Comparison of ENCODE assay signal across 9 cellular contexts in genomic region chr2:201261471-201261870, GRCh38. TPM values are rescaled to one million over a fixed set of nuclear protein-coding genes. Genes with fewer than 3 reads are reported as not detected.
DNase-seq lines count a peak whose midpoint lies in the region; ATAC-seq and TF ChIP-seq lines count a peak whose summit lies in the region.
"Had no signal": no experiment of that assay in that cellular context is flagged by ENCODE, and none has a peak within 500 bp of the region (broad histone marks: within the 10 kb centered on the region; RNA-seq: fewer than 3 reads in every experiment).

No MANE protein-coding gene starts in this region.

- peaks cover 31% of the 10 kb centered on the region for H4K20me1 ChIP-seq in BLaER1

- H3K4me3 Mint-ChIP-seq in naive thymus-derived CD8-positive, alpha-beta T cell = peak overlapping the region; percentile 89 to 100 (median 98)

- peaks cover 42 to 86% (median 83%) of the 10 kb centered on the region in 4 donors for H3K4me1 Mint-ChIP-seq in naive thymus-derived CD8-positive, alpha-beta T cell

- 78 to 90% methylated on average over 9 of the region's 9 CpGs for WGBS in testis, 2 donors

- DNase-seq in Peyer's patch = peak; percentile 54 to 75 (median 65)
- DNase-seq in activated gamma-delta T cell (lab: John Stamatoyannopoulos, UW) = peak; percentile 26
- peak; percentile 23 to 81 (median 48) for DNase-seq in naive thymus-derived CD8-positive, alpha-beta T cell
- DNase-seq in kidney glomerular epithelial cell (lab: John Stamatoyannopoulos, UW) = no peak
- DNase-seq in testis = no peak
- DNase-seq in foreskin keratinocyte = no peak
- DNase-seq: SW 1271 had no signal

- no peaks in the 10 kb centered on the region for H3K9me3 ChIP-seq in BLaER1
- H3K9me3 ChIP-seq in Peyer's patch = no peaks in the 10 kb centered on the region
- no peaks in the 10 kb centered on the region for H3K9me3 ChIP-seq in testis

- H3K9me3 Mint-ChIP-seq in naive thymus-derived CD8-positive, alpha-beta T cell = no peaks in the 10 kb centered on the region

- peak overlapping the region; percentile 67 for H3K9ac ChIP-seq in BLaER1

- H3K27ac Mint-ChIP-seq in naive thymus-derived CD8-positive, alpha-beta T cell = peak overlapping the region; percentile 96 to 100 (median 99)

- peaks cover 10% of the 10 kb centered on the region for H3K36me3 ChIP-seq in BLaER1
- no peaks in the 10 kb centered on the region for H3K36me3 ChIP-seq in Peyer's patch
- H3K36me3 ChIP-seq in testis (ENCODE audit: low read depth, missing control alignments) = no peaks in the 10 kb centered on the region

- TF ChIP-seq CTCF in Peyer's patch (IDR thresholded peaks at IDR 0.05) = no peak
- TF ChIP-seq CTCF in testis (IDR thresholded peaks at IDR 0.05) = no peak
- TF ChIP-seq CTCF in foreskin keratinocyte (conservative IDR thresholded peaks at IDR 0.05) = no peak

- H3K27me3 Mint-ChIP-seq in naive thymus-derived CD8-positive, alpha-beta T cell = peaks cover 0 to 1% (median 0%) of the 10 kb centered on the region in 5 donors

- H3K27me3 ChIP-seq in BLaER1 (no peaks in the 10 kb centered on the region), Peyer's patch (no peaks in the 10 kb centered on the region), testis (no peaks in the 10 kb centered on the region), foreskin keratinocyte (no peaks in the 10 kb centered on the region)

- H3K4me1 ChIP-seq in BLaER1 (peaks cover 90% of the 10 kb centered on the region), Peyer's patch (peaks cover 0 to 31% (median 10%) of the 10 kb centered on the region in 4 donors), testis (peaks cover 5% of the 10 kb centered on the region), foreskin keratinocyte (peaks cover 14% of the 10 kb centered on the region)

- H3K4me3 ChIP-seq in BLaER1 (peak overlapping the region; percentile 60), Peyer's patch (peak overlapping the region; percentile 33 to 51 (median 40)), testis (no peak overlapping the region)

- peak overlapping the region; percentile 95 for H3K4me2 ChIP-seq in BLaER1

- H3K27ac ChIP-seq in BLaER1 (peak overlapping the region; percentile 37; the same call in 1 of the 2 replicates), Peyer's patch (peak overlapping the region in 3 of 4 donors; percentile 85 to 96 (median 88)), testis (no peak overlapping the region), foreskin keratinocyte (no peak overlapping the region)

- POLR2A ChIA-PET in naive thymus-derived CD8-positive, alpha-beta T cell (lab: Charles Lee) = interaction anchor here (0.6 to 5.8 kb wide), 17 partner anchors 8 to 519 kb away, joined by 3 to 72 read pairs (median 6); partner anchors contain the start of genes ALS2, CLK1, STRADB and TRAK2

- intact Hi-C loops in testis (cut with DNase I; ENCODE audit: low total_unique reads) = no loop called here

- peaks cover 6 to 8% (median 6%) of the 10 kb centered on the region in 3 donors for H3K36me3 Mint-ChIP-seq in naive thymus-derived CD8-positive, alpha-beta T cell

- no peak for TF ChIP-seq POLR2A in Peyer's patch (IDR thresholded peaks at IDR 0.05)
- no peak for TF ChIP-seq POLR2A in testis (IDR thresholded peaks at IDR 0.05)

- peak in 1 of 2 donors; percentile 8 for ATAC-seq in naive thymus-derived CD8-positive, alpha-beta T cell
- ATAC-seq in GM21576 (IDR thresholded peaks at IDR 0.05; ENCODE audit: unreplicated experiment) (no peak), foreskin keratinocyte (no peak)

RNA-seq across cellular contexts. Expression of gene CASP8, which starts 1.1 kb away (rescaled TPM):
- 100 to 1,000 TPM in 1 of 4 donors, 10 to 100 TPM in 3; 32.0 to 262 (median 42.8) TPM for total RNA-seq in Peyer's patch
- total RNA-seq in naive thymus-derived CD8-positive, alpha-beta T cell = 100 to 1,000 TPM; 209 to 212 TPM
- 10 to 100 TPM; 25.0 to 56.5 (median 26.1) TPM for polyA plus RNA-seq in naive thymus-derived CD8-positive, alpha-beta T cell
- total RNA-seq in testis = 10 to 100 TPM in 1 of 2 donors, 1 to 10 TPM in 1; 7.4 to 12.5 TPM
- polyA plus RNA-seq in testis (ENCODE audit: insufficient read depth, low read depth, low replicate concordance) = 9.1 TPM
- 21.9 and 22.4 TPM in 2 replicates for total RNA-seq in foreskin keratinocyte
- 8.3 and 10.6 TPM in 2 replicates for polyA plus RNA-seq in foreskin keratinocyte

Comparison
In these comparisons a context has a peak if more than half of its experiments do, and no peak if none do; other contexts are left out.
1. H3K27ac ChIP-seq: peak in BLaER1 (single experiment) and Peyer's patch (3 of 4); none in testis (0 of 2) and foreskin keratinocyte (single experiment).
2. H3K4me3 ChIP-seq: peak in BLaER1 (single experiment) and Peyer's patch (4 of 4); none in testis (0 of 2).
3. DNase-seq: peak in Peyer's patch (3 of 3), activated gamma-delta T cell (single experiment) and naive thymus-derived CD8-positive, alpha-beta T cell (10 of 10); none in kidney glomerular epithelial cell (single experiment), testis (single experiment) and foreskin keratinocyte (0 of 2).